1 cellular context compared by ENCODE assay signal in the genomic region with DNA sequence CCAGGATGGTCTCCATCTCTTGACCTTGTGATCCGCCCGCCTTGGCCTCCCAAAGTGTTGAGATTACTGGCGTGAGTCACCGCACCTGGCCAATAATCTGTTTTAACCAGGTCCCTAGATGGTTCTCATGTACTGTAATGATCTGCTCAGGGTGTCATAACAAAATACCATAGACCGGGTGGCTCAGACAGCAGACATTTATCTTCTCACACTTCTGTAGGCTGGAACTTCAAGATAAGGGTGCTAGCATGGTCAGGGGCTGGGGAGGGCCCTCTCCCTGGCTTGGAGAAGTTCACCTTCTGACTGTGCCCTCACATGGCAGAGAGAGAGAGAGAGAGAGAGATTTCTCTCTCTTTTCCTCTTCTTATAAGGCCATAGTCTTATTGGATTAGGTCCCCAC.
A peak's percentile ranks its signal among the peaks of the same experiment; 100 is the strongest.
TF ChIP-seq lines count a peak whose summit lies in the region.

No MANE protein-coding gene starts in this region.

TF ChIP-seq in K562, 482 proteins besides CTCF, POLR2A, EP300 and RAD21 (continued from another document and continues in another):
- TF ChIP-seq ZBTB17 (CRISPR knock-in tag; IDR thresholded peaks at IDR 0.05) (peak; percentile 51; the same call in 1 of the 2 replicates), RFX7 (CRISPR knock-in tag; IDR thresholded peaks at IDR 0.05) (no peak), ZNF24 (IDR thresholded peaks at IDR 0.05) (peak; percentile 63; the same call in 1 of the 2 replicates), CEBPB (tag; IDR thresholded peaks at IDR 0.05) (peak; percentile 60), OTX1 (CRISPR knock-in tag; IDR thresholded peaks at IDR 0.05) (no peak), CEBPG (CRISPR knock-in tag; IDR thresholded peaks at IDR 0.05) (no peak), CEBPG (tag; conservative IDR thresholded peaks at IDR 0.05 in 1 of 2, IDR thresholded peaks at IDR 0.05 in 1 of 2) (no peak), SMAD2 (IDR thresholded peaks at IDR 0.05; ENCODE audit: low read depth, low read length) (no peak), SIN3B (IDR thresholded peaks at IDR 0.05; ENCODE audit: low read depth) (no peak), BRD9 (IDR thresholded peaks at IDR 0.05; ENCODE audit: low read depth, partially characterized antibody) (peak; percentile 47), FOXM1 (IDR thresholded peaks at IDR 0.05; ENCODE audit: low read depth) (peak; percentile 98), FOXM1 (CRISPR knock-in tag; IDR thresholded peaks at IDR 0.05; ENCODE audit: low read depth) (no peak), SNRNP70 (optimal IDR thresholded peaks at IDR 0.05; ENCODE audit: low read depth, low read length) (no peak), MCM3 (IDR thresholded peaks at IDR 0.05) (no peak), EWSR1 (IDR thresholded peaks at IDR 0.05; ENCODE audit: borderline replicate concordance, low read depth, partially characterized antibody) (no peak), PML (IDR thresholded peaks at IDR 0.05; ENCODE audit: low read length) (peak; percentile 99), DNMT1 (IDR thresholded peaks at IDR 0.05) (no peak), POLR3G (IDR thresholded peaks at IDR 0.05; ENCODE audit: extremely low read depth, insufficient read length, insufficient replicate concordance) (no peak), ZNF224 (CRISPR knock-in tag; IDR thresholded peaks at IDR 0.05) (no peak), TCF7L2 (IDR thresholded peaks at IDR 0.05; ENCODE audit: low read depth, low read length) (no peak), SMARCA4 (IDR thresholded peaks at IDR 0.05) (peak; percentile 98), ZNF282 (CRISPR knock-in tag; IDR thresholded peaks at IDR 0.05) (no peak), NCOR1 (IDR thresholded peaks at IDR 0.05) (peak; percentile 99), NONO (IDR thresholded peaks at IDR 0.05; ENCODE audit: low read depth in 2 of 2, low read length in 1 of 2) (peak in 1 of 2 experiments; percentile 78; a peak in 2 of 4 replicates), NELFE (IDR thresholded peaks at IDR 0.05; ENCODE audit: insufficient read depth, insufficient read length) (no peak), ETV6 (IDR thresholded peaks at IDR 0.05; ENCODE audit: borderline replicate concordance in 1 of 2, low read depth in 2 of 2, low read length in 1 of 2) (peak in 1 of 2 experiments; percentile 55; a peak in 1 of 4 replicates), ETV6 (CRISPR knock-in tag; IDR thresholded peaks at IDR 0.05; ENCODE audit: borderline replicate concordance) (no peak), PCBP2 (IDR thresholded peaks at IDR 0.05; ENCODE audit: low read depth, low read length, poor library complexity, severe bottlenecking) (no peak), RBFOX2 (IDR thresholded peaks at IDR 0.05; ENCODE audit: low read depth, low read length) (no peak), ZNF551 (CRISPR knock-in tag; IDR thresholded peaks at IDR 0.05) (no peak), RCOR1 (IDR thresholded peaks at IDR 0.05; ENCODE audit: borderline replicate concordance in 1 of 2, low read depth in 2 of 2, low read length in 2 of 2) (peak; percentile 72 to 88; a peak in 3 of 4 replicates), ZNF175 (CRISPR knock-in tag; IDR thresholded peaks at IDR 0.05; ENCODE audit: low read depth) (peak; percentile 95), MIER1 (IDR thresholded peaks at IDR 0.05; ENCODE audit: low read depth) (no peak), ZNF212 (CRISPR knock-in tag; IDR thresholded peaks at IDR 0.05) (no peak), U2AF2 (optimal IDR thresholded peaks at IDR 0.05; ENCODE audit: low read depth, low read length) (no peak), ZNF165 (CRISPR knock-in tag; IDR thresholded peaks at IDR 0.05; ENCODE audit: borderline replicate concordance) (no peak), HIVEP1 (CRISPR knock-in tag; IDR thresholded peaks at IDR 0.05) (no peak), EP400 (IDR thresholded peaks at IDR 0.05) (peak; percentile 26), GTF2F1 (IDR thresholded peaks at IDR 0.05; ENCODE audit: low read depth, low read length) (no peak), ZNF764 (CRISPR knock-in tag; IDR thresholded peaks at IDR 0.05; ENCODE audit: low read depth) (no peak), GABPB2 (CRISPR knock-in tag; conservative IDR thresholded peaks at IDR 0.05) (no peak), SREBF2 (CRISPR knock-in tag; IDR thresholded peaks at IDR 0.05) (no peak), BCOR (IDR thresholded peaks at IDR 0.05) (peak; percentile 86), ZC3H4 (CRISPR knock-in tag; IDR thresholded peaks at IDR 0.05; ENCODE audit: borderline replicate concordance) (no peak), KHSRP (IDR thresholded peaks at IDR 0.05) (peak; percentile 94), SMAD3 (CRISPR knock-in tag; conservative IDR thresholded peaks at IDR 0.05) (0 out of 2 replicates have a peak, but pooled peaks have one; percentile 48), TAF9B (IDR thresholded peaks at IDR 0.05; ENCODE audit: partially characterized antibody) (no peak), FOXJ2 (tag; IDR thresholded peaks at IDR 0.05) (peak; percentile 77), ERF (CRISPR knock-in tag; IDR thresholded peaks at IDR 0.05) (no peak), HDAC3 (IDR thresholded peaks at IDR 0.05; ENCODE audit: borderline replicate concordance, partially characterized antibody) (peak; percentile 97), SOX6 (IDR thresholded peaks at IDR 0.05) (peak; percentile 98), CBFA2T2 (conservative IDR thresholded peaks at IDR 0.05) (peak; percentile 100), U2AF1 (optimal IDR thresholded peaks at IDR 0.05; ENCODE audit: low read depth, low read length) (no peak), TAF1 (IDR thresholded peaks at IDR 0.05; ENCODE audit: control insufficient read depth, extremely low read depth, insufficient read depth, low read length, severe bottlenecking) (peak; percentile 29), CBX1 (IDR thresholded peaks at IDR 0.05; ENCODE audit: low read depth) (no peak), ZC3H11A (IDR thresholded peaks at IDR 0.05; ENCODE audit: low read depth, low read length) (no peak), EGR1 (conservative IDR thresholded peaks at IDR 0.05) (peak; percentile 10; the same call in 1 of the 2 replicates), MAZ (CRISPR knock-in tag; conservative IDR thresholded peaks at IDR 0.05 in 1 of 2, IDR thresholded peaks at IDR 0.05 in 1 of 2) (peak; percentile 65 to 70; a peak in 2 of 4 replicates)
- TF ChIP-seq, protein P1, sequence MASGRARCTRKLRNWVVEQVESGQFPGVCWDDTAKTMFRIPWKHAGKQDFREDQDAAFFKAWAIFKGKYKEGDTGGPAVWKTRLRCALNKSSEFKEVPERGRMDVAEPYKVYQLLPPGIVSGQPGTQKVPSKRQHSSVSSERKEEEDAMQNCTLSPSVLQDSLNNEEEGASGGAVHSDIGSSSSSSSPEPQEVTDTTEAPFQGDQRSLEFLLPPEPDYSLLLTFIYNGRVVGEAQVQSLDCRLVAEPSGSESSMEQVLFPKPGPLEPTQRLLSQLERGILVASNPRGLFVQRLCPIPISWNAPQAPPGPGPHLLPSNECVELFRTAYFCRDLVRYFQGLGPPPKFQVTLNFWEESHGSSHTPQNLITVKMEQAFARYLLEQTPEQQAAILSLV (tag; IDR thresholded peaks at IDR 0.05) = no peak
- TF ChIP-seq, protein P2, sequence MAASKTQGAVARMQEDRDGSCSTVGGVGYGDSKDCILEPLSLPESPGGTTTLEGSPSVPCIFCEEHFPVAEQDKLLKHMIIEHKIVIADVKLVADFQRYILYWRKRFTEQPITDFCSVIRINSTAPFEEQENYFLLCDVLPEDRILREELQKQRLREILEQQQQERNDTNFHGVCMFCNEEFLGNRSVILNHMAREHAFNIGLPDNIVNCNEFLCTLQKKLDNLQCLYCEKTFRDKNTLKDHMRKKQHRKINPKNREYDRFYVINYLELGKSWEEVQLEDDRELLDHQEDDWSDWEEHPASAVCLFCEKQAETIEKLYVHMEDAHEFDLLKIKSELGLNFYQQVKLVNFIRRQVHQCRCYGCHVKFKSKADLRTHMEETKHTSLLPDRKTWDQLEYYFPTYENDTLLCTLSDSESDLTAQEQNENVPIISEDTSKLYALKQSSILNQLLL (CRISPR knock-in tag; IDR thresholded peaks at IDR 0.05; ENCODE audit: borderline replicate concordance) = no peak
- TF ChIP-seq, protein P3, sequence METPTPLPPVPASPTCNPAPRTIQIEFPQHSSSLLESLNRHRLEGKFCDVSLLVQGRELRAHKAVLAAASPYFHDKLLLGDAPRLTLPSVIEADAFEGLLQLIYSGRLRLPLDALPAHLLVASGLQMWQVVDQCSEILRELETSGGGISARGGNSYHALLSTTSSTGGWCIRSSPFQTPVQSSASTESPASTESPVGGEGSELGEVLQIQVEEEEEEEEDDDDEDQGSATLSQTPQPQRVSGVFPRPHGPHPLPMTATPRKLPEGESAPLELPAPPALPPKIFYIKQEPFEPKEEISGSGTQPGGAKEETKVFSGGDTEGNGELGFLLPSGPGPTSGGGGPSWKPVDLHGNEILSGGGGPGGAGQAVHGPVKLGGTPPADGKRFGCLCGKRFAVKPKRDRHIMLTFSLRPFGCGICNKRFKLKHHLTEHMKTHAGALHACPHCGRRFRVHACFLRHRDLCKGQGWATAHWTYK (CRISPR knock-in tag; IDR thresholded peaks at IDR 0.05) = no peak; the same call in 1 of the 2 replicates
- TF ChIP-seq, protein P4, sequence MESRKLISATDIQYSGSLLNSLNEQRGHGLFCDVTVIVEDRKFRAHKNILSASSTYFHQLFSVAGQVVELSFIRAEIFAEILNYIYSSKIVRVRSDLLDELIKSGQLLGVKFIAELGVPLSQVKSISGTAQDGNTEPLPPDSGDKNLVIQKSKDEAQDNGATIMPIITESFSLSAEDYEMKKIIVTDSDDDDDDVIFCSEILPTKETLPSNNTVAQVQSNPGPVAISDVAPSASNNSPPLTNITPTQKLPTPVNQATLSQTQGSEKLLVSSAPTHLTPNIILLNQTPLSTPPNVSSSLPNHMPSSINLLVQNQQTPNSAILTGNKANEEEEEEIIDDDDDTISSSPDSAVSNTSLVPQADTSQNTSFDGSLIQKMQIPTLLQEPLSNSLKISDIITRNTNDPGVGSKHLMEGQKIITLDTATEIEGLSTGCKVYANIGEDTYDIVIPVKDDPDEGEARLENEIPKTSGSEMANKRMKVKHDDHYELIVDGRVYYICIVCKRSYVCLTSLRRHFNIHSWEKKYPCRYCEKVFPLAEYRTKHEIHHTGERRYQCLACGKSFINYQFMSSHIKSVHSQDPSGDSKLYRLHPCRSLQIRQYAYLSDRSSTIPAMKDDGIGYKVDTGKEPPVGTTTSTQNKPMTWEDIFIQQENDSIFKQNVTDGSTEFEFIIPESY (CRISPR knock-in tag; IDR thresholded peaks at IDR 0.05) = no peak
- TF ChIP-seq, protein P5, sequence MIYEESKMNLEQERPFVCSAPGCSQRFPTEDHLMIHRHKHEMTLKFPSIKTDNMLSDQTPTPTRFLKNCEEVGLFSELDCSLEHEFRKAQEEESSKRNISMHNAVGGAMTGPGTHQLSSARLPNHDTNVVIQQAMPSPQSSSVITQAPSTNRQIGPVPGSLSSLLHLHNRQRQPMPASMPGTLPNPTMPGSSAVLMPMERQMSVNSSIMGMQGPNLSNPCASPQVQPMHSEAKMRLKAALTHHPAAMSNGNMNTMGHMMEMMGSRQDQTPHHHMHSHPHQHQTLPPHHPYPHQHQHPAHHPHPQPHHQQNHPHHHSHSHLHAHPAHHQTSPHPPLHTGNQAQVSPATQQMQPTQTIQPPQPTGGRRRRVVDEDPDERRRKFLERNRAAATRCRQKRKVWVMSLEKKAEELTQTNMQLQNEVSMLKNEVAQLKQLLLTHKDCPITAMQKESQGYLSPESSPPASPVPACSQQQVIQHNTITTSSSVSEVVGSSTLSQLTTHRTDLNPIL (CRISPR knock-in tag; IDR thresholded peaks at IDR 0.05) = no peak
- TF ChIP-seq, protein P6, sequence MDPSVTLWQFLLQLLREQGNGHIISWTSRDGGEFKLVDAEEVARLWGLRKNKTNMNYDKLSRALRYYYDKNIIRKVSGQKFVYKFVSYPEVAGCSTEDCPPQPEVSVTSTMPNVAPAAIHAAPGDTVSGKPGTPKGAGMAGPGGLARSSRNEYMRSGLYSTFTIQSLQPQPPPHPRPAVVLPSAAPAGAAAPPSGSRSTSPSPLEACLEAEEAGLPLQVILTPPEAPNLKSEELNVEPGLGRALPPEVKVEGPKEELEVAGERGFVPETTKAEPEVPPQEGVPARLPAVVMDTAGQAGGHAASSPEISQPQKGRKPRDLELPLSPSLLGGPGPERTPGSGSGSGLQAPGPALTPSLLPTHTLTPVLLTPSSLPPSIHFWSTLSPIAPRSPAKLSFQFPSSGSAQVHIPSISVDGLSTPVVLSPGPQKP (CRISPR knock-in tag; IDR thresholded peaks at IDR 0.05) = no peak
- TF ChIP-seq, protein P7, sequence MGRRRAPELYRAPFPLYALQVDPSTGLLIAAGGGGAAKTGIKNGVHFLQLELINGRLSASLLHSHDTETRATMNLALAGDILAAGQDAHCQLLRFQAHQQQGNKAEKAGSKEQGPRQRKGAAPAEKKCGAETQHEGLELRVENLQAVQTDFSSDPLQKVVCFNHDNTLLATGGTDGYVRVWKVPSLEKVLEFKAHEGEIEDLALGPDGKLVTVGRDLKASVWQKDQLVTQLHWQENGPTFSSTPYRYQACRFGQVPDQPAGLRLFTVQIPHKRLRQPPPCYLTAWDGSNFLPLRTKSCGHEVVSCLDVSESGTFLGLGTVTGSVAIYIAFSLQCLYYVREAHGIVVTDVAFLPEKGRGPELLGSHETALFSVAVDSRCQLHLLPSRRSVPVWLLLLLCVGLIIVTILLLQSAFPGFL (CRISPR knock-in tag; IDR thresholded peaks at IDR 0.05) = no peak
- TF ChIP-seq, protein P8, sequence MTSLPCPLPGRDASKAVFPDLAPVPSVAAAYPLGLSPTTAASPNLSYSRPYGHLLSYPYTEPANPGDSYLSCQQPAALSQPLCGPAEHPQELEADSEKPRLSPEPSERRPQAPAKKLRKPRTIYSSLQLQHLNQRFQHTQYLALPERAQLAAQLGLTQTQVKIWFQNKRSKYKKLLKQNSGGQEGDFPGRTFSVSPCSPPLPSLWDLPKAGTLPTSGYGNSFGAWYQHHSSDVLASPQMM (CRISPR knock-in tag; IDR thresholded peaks at IDR 0.05) = no peak
- TF ChIP-seq, protein P9, sequence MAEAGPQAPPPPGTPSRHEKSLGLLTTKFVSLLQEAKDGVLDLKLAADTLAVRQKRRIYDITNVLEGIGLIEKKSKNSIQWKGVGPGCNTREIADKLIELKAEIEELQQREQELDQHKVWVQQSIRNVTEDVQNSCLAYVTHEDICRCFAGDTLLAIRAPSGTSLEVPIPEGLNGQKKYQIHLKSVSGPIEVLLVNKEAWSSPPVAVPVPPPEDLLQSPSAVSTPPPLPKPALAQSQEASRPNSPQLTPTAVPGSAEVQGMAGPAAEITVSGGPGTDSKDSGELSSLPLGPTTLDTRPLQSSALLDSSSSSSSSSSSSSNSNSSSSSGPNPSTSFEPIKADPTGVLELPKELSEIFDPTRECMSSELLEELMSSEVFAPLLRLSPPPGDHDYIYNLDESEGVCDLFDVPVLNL (CRISPR knock-in tag; IDR thresholded peaks at IDR 0.05; ENCODE audit: low read depth) = no peak
- TF ChIP-seq, protein P10, sequence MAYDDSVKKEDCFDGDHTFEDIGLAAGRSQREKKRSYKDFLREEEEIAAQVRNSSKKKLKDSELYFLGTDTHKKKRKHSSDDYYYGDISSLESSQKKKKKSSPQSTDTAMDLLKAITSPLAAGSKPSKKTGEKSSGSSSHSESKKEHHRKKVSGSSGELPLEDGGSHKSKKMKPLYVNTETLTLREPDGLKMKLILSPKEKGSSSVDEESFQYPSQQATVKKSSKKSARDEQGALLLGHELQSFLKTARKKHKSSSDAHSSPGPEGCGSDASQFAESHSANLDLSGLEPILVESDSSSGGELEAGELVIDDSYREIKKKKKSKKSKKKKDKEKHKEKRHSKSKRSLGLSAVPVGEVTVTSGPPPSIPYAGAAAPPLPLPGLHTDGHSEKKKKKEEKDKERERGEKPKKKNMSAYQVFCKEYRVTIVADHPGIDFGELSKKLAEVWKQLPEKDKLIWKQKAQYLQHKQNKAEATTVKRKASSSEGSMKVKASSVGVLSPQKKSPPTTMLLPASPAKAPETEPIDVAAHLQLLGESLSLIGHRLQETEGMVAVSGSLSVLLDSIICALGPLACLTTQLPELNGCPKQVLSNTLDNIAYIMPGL (CRISPR knock-in tag; IDR thresholded peaks at IDR 0.05) = no peak
